Comparison of ENCODE assay signal across 18 cellular contexts in the genomic region with DNA sequence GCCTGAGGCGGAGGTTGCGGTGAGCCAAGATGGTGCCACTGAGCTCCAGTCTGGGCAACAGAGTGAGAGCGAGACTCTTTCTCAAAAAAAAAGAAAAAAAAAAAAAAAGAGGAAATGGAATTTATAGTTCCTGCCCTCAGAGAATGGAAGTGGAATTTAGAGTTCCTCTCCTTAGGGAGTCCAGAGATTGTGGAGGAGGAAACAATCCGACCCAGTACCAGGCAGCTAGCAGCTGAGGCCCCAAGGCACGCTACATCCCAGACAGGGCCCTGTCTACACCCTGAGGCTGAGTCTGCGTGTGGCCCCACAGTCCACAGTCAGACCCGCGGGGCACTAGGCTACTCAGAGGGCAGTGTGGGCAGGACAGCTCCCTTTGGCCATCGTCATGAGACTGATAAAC. TPM values are rescaled to one million over a fixed set of nuclear protein-coding genes. Genes with fewer than 3 reads are reported as not detected.
DNase-seq lines count a peak whose midpoint lies in the region; TF ChIP-seq lines count a peak whose summit lies in the region.
"Had no signal": no experiment of that assay in that cellular context is flagged by ENCODE, and none has a peak within 500 bp of the region (broad histone marks: within the 10 kb centered on the region; RNA-seq: fewer than 3 reads in every experiment).

No MANE protein-coding gene starts in this region.

- H3K36me3 ChIP-seq in BLaER1 (peaks cover 46% of the 10 kb centered on the region), WERI-Rb-1 (peaks cover 34% of the 10 kb centered on the region), colonic mucosa (peaks cover 7% of the 10 kb centered on the region)

- peak overlapping the region; percentile 98 for H3K4me2 ChIP-seq in BLaER1
- H3K4me2 ChIP-seq: KMS-11 had no signal

- H3K4me3 ChIP-seq in BLaER1 = no peak overlapping the region
- H3K4me3 ChIP-seq in WERI-Rb-1 (ENCODE audit: low read depth, low read length) = no peak overlapping the region
- H3K4me3 ChIP-seq in colonic mucosa = no peak overlapping the region
- H3K4me3 ChIP-seq: body of pancreas, coronary artery, lower lobe of right lung had no signal

- DNase-seq in CD1c-positive myeloid dendritic cell (ENCODE audit: extremely low spot score) (peak; percentile 70), OCI-M1 (lab: John Stamatoyannopoulos, UW) (peak; percentile 22), foreskin melanocyte (peak; percentile 13), HK-2 (ENCODE audit: unreplicated experiment) (no peak), WERI-Rb-1 (no peak), colonic mucosa (no peak), NCI-H2171 (lab: John Stamatoyannopoulos, UW) (no peak)
- DNase-seq: activated CD4-positive, alpha-beta T cell treated with anti-CD3 and anti-CD28 coated beads, Interleukin-2, amount 10 ng/mL, durations not matched to agents 24 days and 14 days; activated naive CD8-positive, alpha-beta T cell treated with anti-CD3 and anti-CD28 coated beads for 36 hours; body of pancreas; Calu3; lower lobe of right lung; NCI-H1092 treated with DMSO at 0.1 percent for 48 hours; NCI-H2029; occipital lobe had no signal

- H3K27me3 ChIP-seq in BLaER1 (no peaks in the 10 kb centered on the region), WERI-Rb-1 (ENCODE audit: insufficient read depth, low read depth, severe bottlenecking) (no peaks in the 10 kb centered on the region), colonic mucosa (no peaks in the 10 kb centered on the region)
- H3K27me3 ChIP-seq: body of pancreas had no signal

- no peak for TF ChIP-seq CTCF in WERI-Rb-1 (IDR thresholded peaks at IDR 0.05; ENCODE audit: low read depth, low read length)
- TF ChIP-seq CTCF in colonic mucosa (IDR thresholded peaks at IDR 0.05) = no peak

- intact Hi-C loops in colonic mucosa (cut with DNase I) = loop anchor here (5.0 kb wide), 1 partner anchor 71 kb away; no protein-coding TSS in a partner anchor

- H3K9me3 ChIP-seq in BLaER1 (no peaks in the 10 kb centered on the region), WERI-Rb-1 (ENCODE audit: severe bottlenecking) (no peaks in the 10 kb centered on the region), colonic mucosa (no peaks in the 10 kb centered on the region)
- H3K9me3 ChIP-seq: body of pancreas, lower lobe of right lung had no signal

- H3K9ac ChIP-seq in BLaER1 (no peak overlapping the region), colonic mucosa (ENCODE audit: low read depth in 2 of 2, low read length in 2 of 2) (no peak overlapping the region)
- H3K9ac ChIP-seq: KMS-11 had no signal

- H3K4me1 ChIP-seq in BLaER1 (peaks cover 42% of the 10 kb centered on the region), colonic mucosa (peaks cover 13% of the 10 kb centered on the region)

- peaks cover 26% of the 10 kb centered on the region for H4K20me1 ChIP-seq in BLaER1

- H3K27ac ChIP-seq in BLaER1 (no peak overlapping the region), WERI-Rb-1 (no peak overlapping the region), colonic mucosa (no peak overlapping the region)
- H3K27ac ChIP-seq: KMS-11 had no signal

RNA-seq across cellular contexts. Expression of a gene that starts 2.0 kb away (rescaled TPM):
- total RNA-seq in colonic mucosa = 100 to 1,000 TPM; 102 to 110 TPM

RNA-seq across cellular contexts. Expression of a gene that starts 41.0 kb away (rescaled TPM):
- total RNA-seq in colonic mucosa = 10 to 100 TPM; 13.0 to 31.5 TPM

RNA-seq across cellular contexts. Expression of a gene that starts 43.8 kb away (rescaled TPM):
- 10 to 100 TPM; 72.5 to 83.9 TPM for total RNA-seq in colonic mucosa

RNA-seq across cellular contexts. Expression of a gene that starts 52.1 kb away (rescaled TPM):
- 100 to 1,000 TPM; 110 to 128 TPM for total RNA-seq in colonic mucosa

Comparison
In these comparisons a context has a peak if more than half of its experiments do, and no peak if none do; other contexts are left out.
1. DNase-seq: peak in CD1c-positive myeloid dendritic cell (single experiment), OCI-M1 (single experiment) and foreskin melanocyte (single experiment); none in HK-2 (single experiment), WERI-Rb-1 (single experiment), colonic mucosa (single experiment) and NCI-H2171 (single experiment).